In genomic region chr7:5625938-5626337, GRCh38 we compare ENCODE assay signal across 1 cellular context.
TF ChIP-seq lines count a peak whose summit lies in the region.

No MANE protein-coding gene starts in this region.

TF ChIP-seq in SK-N-SH, 30 proteins besides CTCF, POLR2A, EP300 and RAD21 (continued from another document):
- TF ChIP-seq, protein P1, sequence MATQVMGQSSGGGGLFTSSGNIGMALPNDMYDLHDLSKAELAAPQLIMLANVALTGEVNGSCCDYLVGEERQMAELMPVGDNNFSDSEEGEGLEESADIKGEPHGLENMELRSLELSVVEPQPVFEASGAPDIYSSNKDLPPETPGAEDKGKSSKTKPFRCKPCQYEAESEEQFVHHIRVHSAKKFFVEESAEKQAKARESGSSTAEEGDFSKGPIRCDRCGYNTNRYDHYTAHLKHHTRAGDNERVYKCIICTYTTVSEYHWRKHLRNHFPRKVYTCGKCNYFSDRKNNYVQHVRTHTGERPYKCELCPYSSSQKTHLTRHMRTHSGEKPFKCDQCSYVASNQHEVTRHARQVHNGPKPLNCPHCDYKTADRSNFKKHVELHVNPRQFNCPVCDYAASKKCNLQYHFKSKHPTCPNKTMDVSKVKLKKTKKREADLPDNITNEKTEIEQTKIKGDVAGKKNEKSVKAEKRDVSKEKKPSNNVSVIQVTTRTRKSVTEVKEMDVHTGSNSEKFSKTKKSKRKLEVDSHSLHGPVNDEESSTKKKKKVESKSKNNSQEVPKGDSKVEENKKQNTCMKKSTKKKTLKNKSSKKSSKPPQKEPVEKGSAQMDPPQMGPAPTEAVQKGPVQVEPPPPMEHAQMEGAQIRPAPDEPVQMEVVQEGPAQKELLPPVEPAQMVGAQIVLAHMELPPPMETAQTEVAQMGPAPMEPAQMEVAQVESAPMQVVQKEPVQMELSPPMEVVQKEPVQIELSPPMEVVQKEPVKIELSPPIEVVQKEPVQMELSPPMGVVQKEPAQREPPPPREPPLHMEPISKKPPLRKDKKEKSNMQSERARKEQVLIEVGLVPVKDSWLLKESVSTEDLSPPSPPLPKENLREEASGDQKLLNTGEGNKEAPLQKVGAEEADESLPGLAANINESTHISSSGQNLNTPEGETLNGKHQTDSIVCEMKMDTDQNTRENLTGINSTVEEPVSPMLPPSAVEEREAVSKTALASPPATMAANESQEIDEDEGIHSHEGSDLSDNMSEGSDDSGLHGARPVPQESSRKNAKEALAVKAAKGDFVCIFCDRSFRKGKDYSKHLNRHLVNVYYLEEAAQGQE (IDR thresholded peaks at IDR 0.05; ENCODE audit: low read depth, low read length) = no peak
- no peak for TF ChIP-seq MXI1 (IDR thresholded peaks at IDR 0.05; ENCODE audit: low read depth, low read length)
- TF ChIP-seq YY1 (IDR thresholded peaks at IDR 0.05; ENCODE audit: low read depth) = no peak
- TF ChIP-seq, protein P2, sequence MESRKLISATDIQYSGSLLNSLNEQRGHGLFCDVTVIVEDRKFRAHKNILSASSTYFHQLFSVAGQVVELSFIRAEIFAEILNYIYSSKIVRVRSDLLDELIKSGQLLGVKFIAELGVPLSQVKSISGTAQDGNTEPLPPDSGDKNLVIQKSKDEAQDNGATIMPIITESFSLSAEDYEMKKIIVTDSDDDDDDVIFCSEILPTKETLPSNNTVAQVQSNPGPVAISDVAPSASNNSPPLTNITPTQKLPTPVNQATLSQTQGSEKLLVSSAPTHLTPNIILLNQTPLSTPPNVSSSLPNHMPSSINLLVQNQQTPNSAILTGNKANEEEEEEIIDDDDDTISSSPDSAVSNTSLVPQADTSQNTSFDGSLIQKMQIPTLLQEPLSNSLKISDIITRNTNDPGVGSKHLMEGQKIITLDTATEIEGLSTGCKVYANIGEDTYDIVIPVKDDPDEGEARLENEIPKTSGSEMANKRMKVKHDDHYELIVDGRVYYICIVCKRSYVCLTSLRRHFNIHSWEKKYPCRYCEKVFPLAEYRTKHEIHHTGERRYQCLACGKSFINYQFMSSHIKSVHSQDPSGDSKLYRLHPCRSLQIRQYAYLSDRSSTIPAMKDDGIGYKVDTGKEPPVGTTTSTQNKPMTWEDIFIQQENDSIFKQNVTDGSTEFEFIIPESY (IDR thresholded peaks at IDR 0.05; ENCODE audit: borderline replicate concordance, low read depth) = no peak
- TF ChIP-seq JUND (IDR thresholded peaks at IDR 0.05) = peak; percentile 47; the same call in 1 of the 2 replicates
- TF ChIP-seq, protein P3, sequence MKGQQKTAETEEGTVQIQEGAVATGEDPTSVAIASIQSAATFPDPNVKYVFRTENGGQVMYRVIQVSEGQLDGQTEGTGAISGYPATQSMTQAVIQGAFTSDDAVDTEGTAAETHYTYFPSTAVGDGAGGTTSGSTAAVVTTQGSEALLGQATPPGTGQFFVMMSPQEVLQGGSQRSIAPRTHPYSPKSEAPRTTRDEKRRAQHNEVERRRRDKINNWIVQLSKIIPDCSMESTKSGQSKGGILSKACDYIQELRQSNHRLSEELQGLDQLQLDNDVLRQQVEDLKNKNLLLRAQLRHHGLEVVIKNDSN (IDR thresholded peaks at IDR 0.05; ENCODE audit: borderline replicate concordance, low read depth) = no peak; the same call in 1 of the 2 replicates
- peak; percentile 77 for TF ChIP-seq FOSL2 (IDR thresholded peaks at IDR 0.05; ENCODE audit: borderline replicate concordance, low read depth)
- TF ChIP-seq, protein P4, sequence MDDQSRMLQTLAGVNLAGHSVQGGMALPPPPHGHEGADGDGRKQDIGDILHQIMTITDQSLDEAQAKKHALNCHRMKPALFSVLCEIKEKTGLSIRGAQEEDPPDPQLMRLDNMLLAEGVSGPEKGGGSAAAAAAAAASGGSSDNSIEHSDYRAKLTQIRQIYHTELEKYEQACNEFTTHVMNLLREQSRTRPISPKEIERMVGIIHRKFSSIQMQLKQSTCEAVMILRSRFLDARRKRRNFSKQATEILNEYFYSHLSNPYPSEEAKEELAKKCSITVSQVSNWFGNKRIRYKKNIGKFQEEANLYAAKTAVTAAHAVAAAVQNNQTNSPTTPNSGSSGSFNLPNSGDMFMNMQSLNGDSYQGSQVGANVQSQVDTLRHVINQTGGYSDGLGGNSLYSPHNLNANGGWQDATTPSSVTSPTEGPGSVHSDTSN (IDR thresholded peaks at IDR 0.05) = peak; percentile 32; the same call in 1 of the 2 replicates
- no peak for TF ChIP-seq FOXM1 (IDR thresholded peaks at IDR 0.05; ENCODE audit: low read depth)
- no peak for TF ChIP-seq ELF1 (IDR thresholded peaks at IDR 0.05)
- 0 out of 2 replicates have a peak, but pooled peaks have one; percentile 34 for TF ChIP-seq SIN3A (IDR thresholded peaks at IDR 0.05; ENCODE audit: borderline replicate concordance, low read depth, low read length)
- no peak for TF ChIP-seq NRF1 (IDR thresholded peaks at IDR 0.05; ENCODE audit: low read depth, low read length)
- TF ChIP-seq, protein P5, sequence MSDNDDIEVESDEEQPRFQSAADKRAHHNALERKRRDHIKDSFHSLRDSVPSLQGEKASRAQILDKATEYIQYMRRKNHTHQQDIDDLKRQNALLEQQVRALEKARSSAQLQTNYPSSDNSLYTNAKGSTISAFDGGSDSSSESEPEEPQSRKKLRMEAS (IDR thresholded peaks at IDR 0.05; ENCODE audit: low read depth) = peak; percentile 82
- TF ChIP-seq, protein P6, sequence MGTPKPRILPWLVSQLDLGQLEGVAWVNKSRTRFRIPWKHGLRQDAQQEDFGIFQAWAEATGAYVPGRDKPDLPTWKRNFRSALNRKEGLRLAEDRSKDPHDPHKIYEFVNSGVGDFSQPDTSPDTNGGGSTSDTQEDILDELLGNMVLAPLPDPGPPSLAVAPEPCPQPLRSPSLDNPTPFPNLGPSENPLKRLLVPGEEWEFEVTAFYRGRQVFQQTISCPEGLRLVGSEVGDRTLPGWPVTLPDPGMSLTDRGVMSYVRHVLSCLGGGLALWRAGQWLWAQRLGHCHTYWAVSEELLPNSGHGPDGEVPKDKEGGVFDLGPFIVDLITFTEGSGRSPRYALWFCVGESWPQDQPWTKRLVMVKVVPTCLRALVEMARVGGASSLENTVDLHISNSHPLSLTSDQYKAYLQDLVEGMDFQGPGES (IDR thresholded peaks at IDR 0.05; ENCODE audit: low read depth, low read length) = no peak
- no peak for TF ChIP-seq TEAD4 (IDR thresholded peaks at IDR 0.05; ENCODE audit: borderline replicate concordance, insufficient read depth)
- no peak for TF ChIP-seq RFX5 (IDR thresholded peaks at IDR 0.05; ENCODE audit: low read length)
